Comparison of ENCODE assay signal across 9 cellular contexts in genomic region chr9:69223605-69224004, GRCh38. TPM values are rescaled to one million over a fixed set of nuclear protein-coding genes. Genes with fewer than 3 reads are reported as not detected.
A peak's percentile ranks its signal among the peaks of the same experiment; 100 is the strongest.
DNase-seq lines count a peak whose midpoint lies in the region; ATAC-seq, FAIRE-seq and TF ChIP-seq lines count a peak whose summit lies in the region.
"Had no signal": no experiment of that assay in that cellular context is flagged by ENCODE, and none has a peak within 500 bp of the region (broad histone marks: within the 10 kb centered on the region; RNA-seq: fewer than 3 reads in every experiment).

No MANE protein-coding gene starts in this region.

- H3K4me1 Mint-ChIP-seq in mesothelial cell of epicardium (peaks cover 6% of the 10 kb centered on the region), T-helper 17 cell (no peaks in the 10 kb centered on the region)
- H3K4me1 Mint-ChIP-seq: memory B cell had no signal

- no peak overlapping the region for H3K4me3 ChIP-seq in OCI-LY7 (ENCODE audit: low read depth, low read length, poor library complexity, severe bottlenecking)
- no peak overlapping the region for H3K4me3 ChIP-seq in endothelial cell of umbilical vein (replicated peaks in 1 of 3; ENCODE audit: insufficient read depth in 1 of 3, low read depth in 1 of 3, low read length in 3 of 3)

- H3K9me1 ChIP-seq in endothelial cell of umbilical vein (replicated peaks; ENCODE audit: control insufficient read depth, extremely low read depth, insufficient read depth, low read length), result no peaks in the 10 kb centered on the region

- H4K20me1 ChIP-seq in OCI-LY7 (ENCODE audit: insufficient read depth, low read length), result no peaks in the 10 kb centered on the region
- no peaks in the 10 kb centered on the region for H4K20me1 ChIP-seq in endothelial cell of umbilical vein (replicated peaks; ENCODE audit: control insufficient read depth, extremely low read depth, insufficient read depth, low read length)

- CTCF ChIA-PET in OCI-LY7 (lab: Charles Lee; ENCODE audit: unreplicated experiment) (interaction anchor here (0.5 kb wide), 1 partner anchor 11 kb away, joined by 4 read pairs; no protein-coding TSS in a partner anchor), endothelial cell of umbilical vein (lab: Charles Lee) (interaction anchor here (0.6 to 2.3 kb wide), 45 partner anchors 8 to 355 kb away, joined by 3 to 37 read pairs (median 4); partner anchors contain the start of gene FXN)

- H3K4me1 ChIP-seq in OCI-LY7 (ENCODE audit: insufficient read depth, low read length, poor library complexity, severe bottlenecking) (no peaks in the 10 kb centered on the region), endothelial cell of umbilical vein (ENCODE audit: control insufficient read depth, extremely low read depth, insufficient read depth, low read length) (no peaks in the 10 kb centered on the region)

- no peak overlapping the region for H3K9ac ChIP-seq in endothelial cell of umbilical vein (replicated peaks; ENCODE audit: extremely low read depth, insufficient read depth, low read length)

- H3K79me2 ChIP-seq in OCI-LY7 (ENCODE audit: insufficient read depth, low read depth, low read length), result no peaks in the 10 kb centered on the region
- H3K79me2 ChIP-seq in endothelial cell of umbilical vein (ENCODE audit: control insufficient read depth, insufficient read depth, low read length), result peaks cover 3% of the 10 kb centered on the region

- H3K27ac ChIP-seq in OCI-LY7 (ENCODE audit: low read depth, low read length, poor library complexity, severe bottlenecking) (no peak overlapping the region), endothelial cell of umbilical vein (ENCODE audit: insufficient read depth, low read depth, low read length) (no peak overlapping the region)

- no peaks in the 10 kb centered on the region for H3K27me3 ChIP-seq in endothelial cell of umbilical vein (ENCODE audit: control insufficient read depth in 2 of 2, insufficient read depth in 2 of 2, low read length in 2 of 2)

- dilution Hi-C loops in endothelial cell of umbilical vein (cut with MboI; ENCODE audit: extremely low pct_ligation_motif_present, low sequenced_read_pairs), result no loop called here

- H3K4me2 ChIP-seq in OCI-LY7 (ENCODE audit: low read length) (no peak overlapping the region), endothelial cell of umbilical vein (ENCODE audit: insufficient read depth, low read length) (no peak overlapping the region)

- H3K36me3 Mint-ChIP-seq in mesothelial cell of epicardium (peaks cover 25% of the 10 kb centered on the region), T-helper 17 cell (ENCODE audit: low read depth) (peaks cover 4% of the 10 kb centered on the region)
- H3K36me3 Mint-ChIP-seq: memory B cell had no signal

- BruUV-seq in OCI-LY7 (replicated peaks; lab: Mats Ljungman, UMichigan) (no TSS peak), endothelial cell of umbilical vein (replicated peaks; lab: Mats Ljungman, UMichigan) (no TSS peak)

- H3K4me3 Mint-ChIP-seq in mesothelial cell of epicardium (no peak overlapping the region), T-helper 17 cell (no peak overlapping the region)
- H3K4me3 Mint-ChIP-seq: memory B cell had no signal

- intact Hi-C loops in OCI-LY7 (cut with micrococcal nuclease; ENCODE audit: unreplicated experiment), result no loop called here
- intact Hi-C loops in endothelial cell of umbilical vein (cut with micrococcal nuclease), result loop anchor here (2.0 kb wide), 1 partner anchor 189 kb away; no protein-coding TSS in a partner anchor

- no peaks in the 10 kb centered on the region for H3K9me3 ChIP-seq in OCI-LY7 (ENCODE audit: low read length)
- H3K9me3 ChIP-seq in endothelial cell of umbilical vein (replicated peaks; ENCODE audit: control insufficient read depth, insufficient read depth, low read length), result no peaks in the 10 kb centered on the region
- H3K9me3 ChIP-seq in T-helper 17 cell (ENCODE audit: control insufficient read depth, low read length, poor library complexity, severe bottlenecking), result no peaks in the 10 kb centered on the region

- peak; percentile 81 for DNase-seq in AG20443 (ENCODE audit: low spot score)
- DNase-seq in GM20000 (ENCODE audit: low spot score), result peak; percentile 52
- DNase-seq in OCI-LY7 (ENCODE audit: low spot score), result peak; percentile 31
- DNase-seq in endothelial cell of umbilical vein (ENCODE audit: low read depth, low spot score), result peak; percentile 74
- DNase-seq in mesothelial cell of epicardium (ENCODE audit: low spot score in 2 of 2, unreplicated experiment in 2 of 2), result no peak
- DNase-seq in NCI-H1048 (lab: John Stamatoyannopoulos, UW), result no peak
- DNase-seq in T-helper 17 cell, result no peak

- ATAC-seq in T-helper 17 cell (no peak), HG03378 (IDR thresholded peaks at IDR 0.05; ENCODE audit: unreplicated experiment) (no peak)

- peak; percentile 95 for FAIRE-seq in endothelial cell of umbilical vein (lab: Jason Lieb, UNC)

- no peaks in the 10 kb centered on the region for H3K9me3 Mint-ChIP-seq in mesothelial cell of epicardium
- H3K9me3 Mint-ChIP-seq: memory B cell had no signal

- TF ChIP-seq CTCF in GM20000 (IDR thresholded peaks at IDR 0.05; ENCODE audit: extremely low read depth, missing control alignments), result peak; percentile 29
- TF ChIP-seq CTCF in OCI-LY7 (conservative IDR thresholded peaks at IDR 0.05; ENCODE audit: low read length), result peak; percentile 80
- peak; percentile 85 for TF ChIP-seq CTCF in endothelial cell of umbilical vein (IDR thresholded peaks at IDR 0.05; ENCODE audit: extremely low read depth in 1 of 2, insufficient read depth in 1 of 2, low read depth in 1 of 2, low read length in 2 of 2)
- peak; percentile 67 for TF ChIP-seq CTCF in mesothelial cell of epicardium (IDR thresholded peaks at IDR 0.05; ENCODE audit: unreplicated experiment)

- no peak for TF ChIP-seq POLR2A in endothelial cell of umbilical vein (IDR thresholded peaks at IDR 0.05; ENCODE audit: low read depth, low read length)

- H3K9me2 ChIP-seq in OCI-LY7 (ENCODE audit: insufficient read depth, low read length), result no peaks in the 10 kb centered on the region

- H3K27me3 Mint-ChIP-seq in mesothelial cell of epicardium (ENCODE audit: low read depth) (no peaks in the 10 kb centered on the region), T-helper 17 cell (no peaks in the 10 kb centered on the region)
- H3K27me3 Mint-ChIP-seq: memory B cell had no signal

- H3K36me3 ChIP-seq in OCI-LY7 (ENCODE audit: insufficient read depth, low read length) (peaks cover 13% of the 10 kb centered on the region), endothelial cell of umbilical vein (ENCODE audit: control insufficient read depth in 2 of 2, extremely low read depth in 1 of 2, insufficient read depth in 2 of 2, low read length in 2 of 2) (peaks cover 16 to 19% of the 10 kb centered on the region in 2 experiments)

- POLR2A ChIA-PET in OCI-LY7 (lab: Charles Lee), result interaction anchor here (0.6 to 0.7 kb wide), 2 partner anchors 33 to 140 kb away, joined by 3 to 4 read pairs; no protein-coding TSS in a partner anchor
- POLR2A ChIA-PET in endothelial cell of umbilical vein (lab: Charles Lee), result interaction anchor here (0.6 to 1.1 kb wide), 3 partner anchors 58 to 170 kb away, joined by 3 to 4 read pairs (median 4); no protein-coding TSS in a partner anchor

- H3K27ac Mint-ChIP-seq in mesothelial cell of epicardium (peak overlapping the region; percentile 81), T-helper 17 cell (no peak overlapping the region)
- H3K27ac Mint-ChIP-seq: memory B cell had no signal

- H2AFZ ChIP-seq in OCI-LY7 (ENCODE audit: low read length), result no peak overlapping the region
- no peak overlapping the region for H2AFZ ChIP-seq in endothelial cell of umbilical vein (ENCODE audit: low read depth, low read length)

TF ChIP-seq in endothelial cell of umbilical vein, 7 proteins besides CTCF, POLR2A, EP300 and RAD21:
- TF ChIP-seq EZH2 (IDR thresholded peaks at IDR 0.05; ENCODE audit: borderline replicate concordance, low read depth, low read length, severe bottlenecking), result no peak
- TF ChIP-seq GATA2 (IDR thresholded peaks at IDR 0.05; ENCODE audit: insufficient read depth, insufficient read length, low read depth, low read length), result peak; percentile 88

RNA-seq across cellular contexts. Expression of gene TJP2, which starts 49.5 kb away (rescaled TPM):
- total RNA-seq in OCI-LY7 (2014; rRNA removed; shearing (Covaris generic)), result 15.1 and 16.2 TPM in 2 replicates
- 18.0 and 24.5 TPM in 2 replicates for total RNA-seq in OCI-LY7 (2022)
- 167 and 168 TPM in 2 replicates for total RNA-seq in endothelial cell of umbilical vein
- polyA plus RNA-seq in endothelial cell of umbilical vein, result 75.2 and 83.0 TPM in 2 replicates
- polyA plus RNA-seq in endothelial cell of umbilical vein (2011; cell fraction: cytosol; rRNA removed), result 66.2 and 67.4 TPM in 2 replicates
- 166 and 182 TPM in 2 replicates for polyA plus RNA-seq in endothelial cell of umbilical vein (2011; cell fraction: nucleus; rRNA removed)
- polyA plus RNA-seq in endothelial cell of umbilical vein (2012), result 103 and 130 TPM in 2 replicates
- polyA minus RNA-seq in endothelial cell of umbilical vein, result 125 and 131 TPM in 2 replicates
- polyA minus RNA-seq in endothelial cell of umbilical vein (2011; cell fraction: cytosol; rRNA and poly(A)+ RNA removed), result 22.0 TPM
- 133 and 134 TPM in 2 replicates for polyA minus RNA-seq in endothelial cell of umbilical vein (2011; cell fraction: nucleus; rRNA and poly(A)+ RNA removed)
- total RNA-seq in mesothelial cell of epicardium, result 56.5 to 58.0 TPM (median 57.9 TPM) in 3 replicates
- total RNA-seq in T-helper 17 cell, result 10 to 100 TPM; 21.1 to 30.2 TPM

Comparison
In these comparisons a context has a peak if more than half of its experiments do, and no peak if none do; other contexts are left out.
1. DNase-seq: peak in AG20443 (single experiment), GM20000 (single experiment), OCI-LY7 (single experiment) and endothelial cell of umbilical vein (single experiment); none in mesothelial cell of epicardium (0 of 2), NCI-H1048 (single experiment) and T-helper 17 cell (0 of 3).
2. CTCF ChIP-seq: peak in every context shown above with its lines; median percentile 85 in endothelial cell of umbilical vein; 80 in OCI-LY7; 67 in mesothelial cell of epicardium; 29 in GM20000.